24 cellular contexts compared by ENCODE assay signal in the genomic region with DNA sequence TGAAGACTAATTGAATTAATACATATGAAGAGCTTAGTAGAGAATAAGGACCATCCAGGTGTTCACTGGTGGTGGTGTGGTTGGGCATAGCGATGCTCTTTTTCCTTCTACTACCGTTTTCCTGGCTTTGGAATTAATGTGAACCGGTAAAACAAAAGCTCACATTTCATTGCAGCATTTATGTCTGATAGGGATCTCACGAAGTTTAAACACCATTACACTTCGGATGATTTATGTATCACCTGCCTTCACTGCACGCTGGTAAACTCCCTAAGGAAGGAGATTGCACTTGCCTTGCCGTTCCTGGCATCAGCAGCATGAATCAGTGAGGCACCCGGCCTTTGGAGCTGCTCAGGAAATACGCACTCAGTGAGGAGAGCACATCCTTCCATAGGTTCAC. TPM values are rescaled to one million over a fixed set of nuclear protein-coding genes. Genes with fewer than 3 reads are reported as not detected.
A peak's percentile ranks its signal among the peaks of the same experiment; 100 is the strongest.
DNase-seq lines count a peak whose midpoint lies in the region; ATAC-seq and TF ChIP-seq lines count a peak whose summit lies in the region.
"Had no signal": no experiment of that assay in that cellular context is flagged by ENCODE, and none has a peak within 500 bp of the region (broad histone marks: within the 10 kb centered on the region; RNA-seq: fewer than 3 reads in every experiment).

No MANE protein-coding gene starts in this region.

- H3K9me3 ChIP-seq in HEK293 (ENCODE audit: control insufficient read depth, insufficient read depth, low read depth, low read length), result no peaks in the 10 kb centered on the region
- H3K9me3 ChIP-seq in tibial nerve, result no peaks in the 10 kb centered on the region
- H3K9me3 ChIP-seq: BE2C, upper lobe of right lung had no signal

- no peak overlapping the region for H3K27ac Mint-ChIP-seq in mesothelial cell of epicardium
- H3K27ac Mint-ChIP-seq: activated CD8-positive, alpha-beta T cell treated with anti-CD3 and anti-CD28 coated beads for 36 hours; activated T-helper 17 cell treated with anti-CD3 and anti-CD28 coated beads, Interleukin-2, amount 50 U/mL, for 72 hours; CD8-positive, alpha-beta memory T cell; nephron had no signal

- peak; percentile 74 for DNase-seq in COLO668 (lab: John Stamatoyannopoulos, UW; ENCODE audit: unreplicated experiment)
- peak; percentile 22 for DNase-seq in NCI-H2196 treated with DMSO at 0.1 percent for 48 hours (lab: John Stamatoyannopoulos, UW; ENCODE audit: unreplicated experiment)
- DNase-seq in epithelial cell of prostate (ENCODE audit: low read depth, low spot score), result peak; percentile 5
- no peak for DNase-seq in tibial nerve (ENCODE audit: low spot score in 2 of 2)
- DNase-seq in mesothelial cell of epicardium (ENCODE audit: low spot score in 2 of 2, unreplicated experiment in 2 of 2), result no peak
- no peak for DNase-seq in HK-2 (ENCODE audit: unreplicated experiment)
- DNase-seq: activated CD8-positive, alpha-beta T cell treated with anti-CD3 and anti-CD28 coated beads for 36 hours; activated naive CD4-positive, alpha-beta T cell treated with anti-CD3 and anti-CD28 coated beads, Interleukin-2, amount 50 U/mL, for 16 hours; amniotic stem cell; BE2C; brain microvascular endothelial cell; CD8-positive, alpha-beta memory T cell; glutamatergic neuron; H7; midbrain; NCI-H1930; T-helper 2 cell; upper lobe of right lung had no signal

- no peak overlapping the region for H3K4me3 ChIP-seq in HEK293 (ENCODE audit: low read depth, low read length)
- no peak overlapping the region for H3K4me3 ChIP-seq in tibial nerve
- H3K4me3 ChIP-seq: upper lobe of right lung had no signal

- CTCF ChIA-PET in HEK293 (lab: Yijun Ruan, JAX), result interaction anchor here (0.6 to 1.8 kb wide), 6 partner anchors 9 to 939 kb away, joined by 3 to 5 read pairs (median 3); no protein-coding TSS in a partner anchor

- H3K27me3 ChIP-seq in tibial nerve, result no peaks in the 10 kb centered on the region
- H3K27me3 ChIP-seq: brain microvascular endothelial cell, upper lobe of right lung had no signal

- TF ChIP-seq CTCF in HEK293 (tag by site-specific recombination; IDR thresholded peaks at IDR 0.05), result no peak
- no peak for TF ChIP-seq CTCF in tibial nerve (IDR thresholded peaks at IDR 0.05)
- no peak for TF ChIP-seq CTCF in mesothelial cell of epicardium (IDR thresholded peaks at IDR 0.05; ENCODE audit: unreplicated experiment)

- TF ChIP-seq EP300 in tibial nerve (IDR thresholded peaks at IDR 0.05), result no peak

- no peaks in the 10 kb centered on the region for H3K36me3 ChIP-seq in HEK293 (ENCODE audit: control insufficient read depth in 2 of 2, insufficient read depth in 1 of 2, low read length in 2 of 2)
- no peaks in the 10 kb centered on the region for H3K36me3 ChIP-seq in tibial nerve
- H3K36me3 ChIP-seq: BE2C, brain microvascular endothelial cell, upper lobe of right lung had no signal

- H3K36me3 Mint-ChIP-seq in mesothelial cell of epicardium, result no peaks in the 10 kb centered on the region
- H3K36me3 Mint-ChIP-seq: CD8-positive, alpha-beta memory T cell had no signal

- peak overlapping the region; percentile 48; the same call in 1 of the 2 replicates for H3K27ac ChIP-seq in HEK293 (ENCODE audit: extremely low read depth, low read depth, low read length)
- no peak overlapping the region for H3K27ac ChIP-seq in epithelial cell of prostate
- H3K27ac ChIP-seq in tibial nerve, result no peak overlapping the region
- H3K27ac ChIP-seq: brain microvascular endothelial cell, upper lobe of right lung had no signal

- no peak for ATAC-seq in GM18858 (IDR thresholded peaks at IDR 0.05; ENCODE audit: unreplicated experiment)
- ATAC-seq: activated CD8-positive, alpha-beta T cell treated with anti-CD3 and anti-CD28 coated beads for 36 hours; activated T-helper 17 cell treated with anti-CD3 and anti-CD28 coated beads, Interleukin-2, amount 50 U/mL, for 72 hours; SK-N-SH treated with all-trans-retinoic acid at 6 μM for 48 hours had no signal

- POLR2A ChIA-PET in HEK293 (lab: Yijun Ruan, JAX), result no interaction called here

- no peak for TF ChIP-seq POLR2A in tibial nerve (IDR thresholded peaks at IDR 0.05)

- H3K4me3 Mint-ChIP-seq in mesothelial cell of epicardium, result no peak overlapping the region
- H3K4me3 Mint-ChIP-seq: activated CD8-positive, alpha-beta T cell treated with anti-CD3 and anti-CD28 coated beads for 36 hours; activated T-helper 17 cell treated with anti-CD3 and anti-CD28 coated beads, Interleukin-2, amount 50 U/mL, for 72 hours; CD8-positive, alpha-beta memory T cell had no signal

- H3K4me1 Mint-ChIP-seq in mesothelial cell of epicardium, result peaks cover 66% of the 10 kb centered on the region
- H3K4me1 Mint-ChIP-seq: activated T-helper 17 cell treated with anti-CD3 and anti-CD28 coated beads, Interleukin-2, amount 50 U/mL, for 72 hours; CD8-positive, alpha-beta memory T cell had no signal

- H3K27me3 Mint-ChIP-seq in mesothelial cell of epicardium (ENCODE audit: low read depth), result peaks cover 5% of the 10 kb centered on the region
- H3K27me3 Mint-ChIP-seq: activated CD8-positive, alpha-beta T cell treated with anti-CD3 and anti-CD28 coated beads for 36 hours had no signal

- H3K4me1 ChIP-seq in HEK293 (ENCODE audit: control insufficient read depth, insufficient read depth, low read length), result peaks cover 32% of the 10 kb centered on the region
- no peaks in the 10 kb centered on the region for H3K4me1 ChIP-seq in tibial nerve
- H3K4me1 ChIP-seq: BE2C, upper lobe of right lung had no signal

- no peaks in the 10 kb centered on the region for H3K9me3 Mint-ChIP-seq in mesothelial cell of epicardium
- H3K9me3 Mint-ChIP-seq: activated CD8-positive, alpha-beta T cell treated with anti-CD3 and anti-CD28 coated beads for 36 hours; activated T-helper 17 cell treated with anti-CD3 and anti-CD28 coated beads, Interleukin-2, amount 50 U/mL, for 72 hours; CD8-positive, alpha-beta memory T cell; nephron had no signal

- WGBS in tibial nerve, 2 donors, result 87 to 89% methylated on average over 9 of the region's 9 CpGs

TF ChIP-seq in HEK293, 187 proteins besides CTCF, POLR2A, EP300 and RAD21 (continues in another document):
- no peak for TF ChIP-seq ZSCAN16 (tag by site-specific recombination; IDR thresholded peaks at IDR 0.05)
- TF ChIP-seq KLF7 (tag by site-specific recombination; IDR thresholded peaks at IDR 0.05; ENCODE audit: borderline replicate concordance), result peak; percentile 75; the same call in 1 of the 2 replicates
- peak; percentile 43; the same call in 1 of the 2 replicates for TF ChIP-seq ZNF501 (tag by site-specific recombination; IDR thresholded peaks at IDR 0.05)
- peak; percentile 42 for TF ChIP-seq ZNF366 (tag by site-specific recombination; conservative IDR thresholded peaks at IDR 0.05)
- no peak for TF ChIP-seq ZNF707 (tag by site-specific recombination; IDR thresholded peaks at IDR 0.05)
- TF ChIP-seq ZNF266 (tag by site-specific recombination; IDR thresholded peaks at IDR 0.05; ENCODE audit: low read depth), result no peak
- no peak for TF ChIP-seq ZNF169 (tag by site-specific recombination; IDR thresholded peaks at IDR 0.05)
- no peak for TF ChIP-seq ZNF211 (tag by site-specific recombination; IDR thresholded peaks at IDR 0.05; ENCODE audit: low read depth)
- TF ChIP-seq ZNF561 (tag by site-specific recombination; IDR thresholded peaks at IDR 0.05; ENCODE audit: borderline replicate concordance), result 0 out of 2 replicates have a peak, but pooled peaks have one; percentile 40
- TF ChIP-seq ZNF544 (tag by site-specific recombination; IDR thresholded peaks at IDR 0.05), result no peak
- 0 out of 2 replicates have a peak, but pooled peaks have one; percentile 30 for TF ChIP-seq ZNF24 (tag by site-specific recombination; IDR thresholded peaks at IDR 0.05)
- TF ChIP-seq ZNF747 (tag by site-specific recombination; IDR thresholded peaks at IDR 0.05), result no peak
- TF ChIP-seq, protein P1, sequence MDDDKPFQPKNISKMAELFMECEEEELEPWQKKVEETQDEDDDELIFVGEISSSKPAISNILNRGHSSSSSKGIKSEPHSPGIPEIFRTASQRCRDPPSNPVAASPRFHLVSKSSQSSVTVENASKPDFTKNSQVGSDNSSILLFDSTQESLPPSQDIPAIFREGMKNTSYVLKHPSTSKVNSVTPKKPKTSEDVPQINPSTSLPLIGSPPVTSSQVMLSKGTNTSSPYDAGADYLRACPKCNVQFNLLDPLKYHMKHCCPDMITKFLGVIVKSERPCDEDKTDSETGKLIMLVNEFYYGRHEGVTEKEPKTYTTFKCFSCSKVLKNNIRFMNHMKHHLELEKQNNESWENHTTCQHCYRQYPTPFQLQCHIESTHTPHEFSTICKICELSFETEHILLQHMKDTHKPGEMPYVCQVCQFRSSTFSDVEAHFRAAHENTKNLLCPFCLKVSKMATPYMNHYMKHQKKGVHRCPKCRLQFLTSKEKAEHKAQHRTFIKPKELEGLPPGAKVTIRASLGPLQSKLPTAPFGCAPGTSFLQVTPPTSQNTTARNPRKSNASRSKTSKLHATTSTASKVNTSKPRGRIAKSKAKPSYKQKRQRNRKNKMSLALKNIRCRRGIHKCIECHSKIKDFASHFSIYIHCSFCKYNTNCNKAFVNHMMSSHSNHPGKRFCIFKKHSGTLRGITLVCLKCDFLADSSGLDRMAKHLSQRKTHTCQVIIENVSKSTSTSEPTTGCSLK (tag by site-specific recombination; IDR thresholded peaks at IDR 0.05), result no peak
- TF ChIP-seq PRDM1 (tag by site-specific recombination; IDR thresholded peaks at IDR 0.05), result no peak
- TF ChIP-seq, protein P2, sequence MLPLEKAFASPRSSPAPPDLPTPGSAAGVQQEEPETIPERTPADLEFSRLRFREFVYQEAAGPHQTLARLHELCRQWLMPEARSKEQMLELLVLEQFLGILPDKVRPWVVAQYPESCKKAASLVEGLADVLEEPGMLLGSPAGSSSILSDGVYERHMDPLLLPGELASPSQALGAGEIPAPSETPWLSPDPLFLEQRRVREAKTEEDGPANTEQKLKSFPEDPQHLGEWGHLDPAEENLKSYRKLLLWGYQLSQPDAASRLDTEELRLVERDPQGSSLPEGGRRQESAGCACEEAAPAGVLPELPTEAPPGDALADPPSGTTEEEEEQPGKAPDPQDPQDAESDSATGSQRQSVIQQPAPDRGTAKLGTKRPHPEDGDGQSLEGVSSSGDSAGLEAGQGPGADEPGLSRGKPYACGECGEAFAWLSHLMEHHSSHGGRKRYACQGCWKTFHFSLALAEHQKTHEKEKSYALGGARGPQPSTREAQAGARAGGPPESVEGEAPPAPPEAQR (tag by site-specific recombination; IDR thresholded peaks at IDR 0.05), result no peak
- no peak for TF ChIP-seq ZNF768 (tag by site-specific recombination; IDR thresholded peaks at IDR 0.05)
- TF ChIP-seq ZNF133 (tag by site-specific recombination; IDR thresholded peaks at IDR 0.05), result no peak
- TF ChIP-seq ZNF830 (tag by site-specific recombination; IDR thresholded peaks at IDR 0.05; ENCODE audit: low read depth), result no peak
- TF ChIP-seq SP3 (tag by site-specific recombination; IDR thresholded peaks at IDR 0.05), result no peak
- no peak for TF ChIP-seq ZNF76 (tag by site-specific recombination; IDR thresholded peaks at IDR 0.05; ENCODE audit: borderline replicate concordance, low read depth)
- TF ChIP-seq ZNF146 (tag by site-specific recombination; IDR thresholded peaks at IDR 0.05), result no peak

RNA-seq across cellular contexts. Expression of a gene that starts 47.5 kb away (rescaled TPM):
- total RNA-seq in tibial nerve (1 to 10 TPM; 2.4 to 4.2 (median 3.7) TPM), mesothelial cell of epicardium (7.1 to 7.9 TPM (median 7.3 TPM) in 3 replicates)
- total RNA-seq: activated CD8-positive, alpha-beta T cell treated with anti-CD3 and anti-CD28 coated beads for 36 hours; activated T-helper 17 cell treated with anti-CD3 and anti-CD28 coated beads, Interleukin-2, amount 50 U/mL, for 72 hours; CD8-positive, alpha-beta memory T cell; osteocyte had no signal

Comparison
In these comparisons a context has a peak if more than half of its experiments do, and no peak if none do; other contexts are left out.
1. DNase-seq: peak in COLO668 (single experiment), NCI-H2196 treated with DMSO at 0.1 percent for 48 hours (single experiment) and epithelial cell of prostate (single experiment); none in tibial nerve (0 of 2), mesothelial cell of epicardium (0 of 2) and HK-2 (single experiment).